11 cellular contexts compared by ENCODE assay signal in genomic region chr1:8015809-8016165, GRCh38. TPM values are rescaled to one million over a fixed set of nuclear protein-coding genes. Genes with fewer than 3 reads are reported as not detected.
A peak's percentile ranks its signal among the peaks of the same experiment; 100 is the strongest.
DNase-seq lines count a peak whose midpoint lies in the region; ATAC-seq and TF ChIP-seq lines count a peak whose summit lies in the region.
"Had no signal": no experiment of that assay in that cellular context is flagged by ENCODE, and none has a peak within 500 bp of the region (broad histone marks: within the 10 kb centered on the region; RNA-seq: fewer than 3 reads in every experiment).

No MANE protein-coding gene starts in this region.

- peaks cover 0 to 54% (median 38%) of the 10 kb centered on the region in 12 donors for H3K4me1 ChIP-seq in heart left ventricle

- H3K27ac ChIP-seq in angular gyrus (ENCODE audit: low read depth, low read length) (peak overlapping the region; percentile 79), heart left ventricle (peak overlapping the region in 7 of 12 donors; percentile 9 to 70 (median 51))

- H3K4me3 ChIP-seq in AG10803 (ENCODE audit: low read length) (no peak overlapping the region), heart left ventricle (no peak overlapping the region)

- H3K9me3 Mint-ChIP-seq in progenitor cell of endocrine pancreas (ENCODE audit: low read depth) = no peaks in the 10 kb centered on the region

- H3K36me3 Mint-ChIP-seq in progenitor cell of endocrine pancreas (ENCODE audit: insufficient read depth) = peaks cover 23% of the 10 kb centered on the region

- peaks cover 58% of the 10 kb centered on the region for H3K4me1 Mint-ChIP-seq in progenitor cell of endocrine pancreas (ENCODE audit: low read depth)

- WGBS in heart left ventricle, 4 donors = 57 to 73% (median 63%) methylated on average over 2 of the region's 2 CpGs

- DNase-seq in AG10803 (ENCODE audit: low read depth) (peak; percentile 48), heart left ventricle (peak in 1 of 5 donors; percentile 36), progenitor cell of endocrine pancreas (ENCODE audit: low spot score, unreplicated experiment) (no peak), Kasumi-1 (lab: John Stamatoyannopoulos, UW) (no peak)
- DNase-seq: activated CD4-positive, CD25-positive, alpha-beta regulatory T cell; NCI-H1092 had no signal

- H3K27me3 ChIP-seq in heart left ventricle = no peaks in the 10 kb centered on the region

- TF ChIP-seq CTCF in AG10803 (conservative IDR thresholded peaks at IDR 0.05; ENCODE audit: low read length) (no peak), heart left ventricle (IDR thresholded peaks at IDR 0.05) (no peak), progenitor cell of endocrine pancreas (IDR thresholded peaks at IDR 0.05; ENCODE audit: unreplicated experiment) (no peak)

- intact Hi-C loops in heart left ventricle (cut with DNase I) = loop anchor here in 5 of 10 donors (5.0 to 10.0 kb wide), 3 partner anchors 33 to 332 kb away; no protein-coding TSS in a partner anchor

- H3K36me3 ChIP-seq in heart left ventricle = peaks cover 0 to 41% (median 29%) of the 10 kb centered on the region in 9 donors

- H3K27ac Mint-ChIP-seq in progenitor cell of endocrine pancreas = peak overlapping the region; percentile 79
- H3K27ac Mint-ChIP-seq: B cell had no signal

- ATAC-seq in heart left ventricle (peak in 3 of 4 donors; percentile 33 to 77 (median 74)), HG02981 (IDR thresholded peaks at IDR 0.05; ENCODE audit: unreplicated experiment) (no peak), GM21576 (IDR thresholded peaks at IDR 0.05; ENCODE audit: unreplicated experiment) (no peak), HG02973 (IDR thresholded peaks at IDR 0.05; ENCODE audit: unreplicated experiment) (no peak)

- TF ChIP-seq POLR2A in heart left ventricle (IDR thresholded peaks at IDR 0.05) = no peak

- no peaks in the 10 kb centered on the region for H3K27me3 Mint-ChIP-seq in progenitor cell of endocrine pancreas

- H3K9me3 ChIP-seq in heart left ventricle = no peaks in the 10 kb centered on the region

- peak overlapping the region; percentile 18 for H3K4me3 Mint-ChIP-seq in progenitor cell of endocrine pancreas (ENCODE audit: low read depth)
- H3K4me3 Mint-ChIP-seq: B cell had no signal

RNA-seq across cellular contexts. Expression of gene ERRFI1, which starts 10.3 kb away (rescaled TPM):
- 10 to 100 TPM in 5 of 9 donors, 1 to 10 TPM in 4; 6.2 to 16.1 (median 12.0) TPM for total RNA-seq in heart left ventricle
- 10 to 100 TPM in 1 of 2 donors, 1 to 10 TPM in 1; 3.8 to 26.0 TPM for polyA plus RNA-seq in heart left ventricle
- total RNA-seq in progenitor cell of endocrine pancreas = 138 and 139 TPM in 2 replicates

RNA-seq across cellular contexts. Expression of gene PARK7, which starts 54.3 kb away (rescaled TPM):
- total RNA-seq in heart left ventricle (100 to 1,000 TPM; 275 to 406 (median 345) TPM), progenitor cell of endocrine pancreas (218 and 229 TPM in 2 replicates)
- polyA plus RNA-seq in heart left ventricle = 100 to 1,000 TPM; 342 to 550 TPM

Comparison
In these comparisons a context has a peak if more than half of its experiments do, and no peak if none do; other contexts are left out.
1. ATAC-seq: peak in heart left ventricle (3 of 4); none in HG02981 (single experiment), GM21576 (single experiment) and HG02973 (single experiment).